1 cellular context compared by ENCODE assay signal in the genomic region with DNA sequence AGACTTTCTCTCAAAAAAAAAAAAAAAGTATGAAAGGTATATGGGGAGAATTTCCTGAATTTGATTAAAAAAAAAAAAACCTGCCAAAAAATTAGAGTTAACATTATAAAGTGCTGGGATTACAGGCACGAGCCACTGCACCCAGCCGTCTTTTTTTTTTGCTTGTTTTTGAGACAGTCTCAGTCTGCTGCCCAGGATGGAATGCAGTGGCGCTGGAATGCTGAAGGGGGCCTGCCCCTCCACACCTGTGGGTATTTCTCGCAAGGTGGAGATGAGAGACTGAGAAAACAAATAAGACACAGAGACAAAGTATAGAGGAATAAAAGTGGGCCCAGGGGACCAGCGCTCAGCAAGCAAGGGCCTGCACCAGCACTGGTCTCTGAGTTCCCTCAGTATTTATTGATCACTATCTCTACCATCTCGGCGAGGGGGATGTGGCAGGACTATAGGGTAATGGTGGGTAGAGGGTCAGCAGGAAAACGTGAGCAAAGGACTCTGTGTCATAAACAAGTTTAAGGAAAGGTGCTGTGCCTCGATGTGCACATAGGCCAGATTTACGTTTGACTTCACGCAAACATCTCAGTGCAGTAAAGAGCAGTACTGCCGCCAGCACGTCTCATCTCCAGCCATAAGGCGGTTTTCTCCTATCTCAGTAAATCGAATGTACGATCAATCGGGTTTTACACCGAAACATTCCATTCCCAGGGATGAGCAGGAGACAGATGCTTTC.
TF ChIP-seq lines count a peak whose summit lies in the region.

No MANE protein-coding gene starts in this region.

TF ChIP-seq in GM23338, 12 proteins besides CTCF, POLR2A, EP300 and RAD21 (continued from another document):
- TF ChIP-seq, protein P1, sequence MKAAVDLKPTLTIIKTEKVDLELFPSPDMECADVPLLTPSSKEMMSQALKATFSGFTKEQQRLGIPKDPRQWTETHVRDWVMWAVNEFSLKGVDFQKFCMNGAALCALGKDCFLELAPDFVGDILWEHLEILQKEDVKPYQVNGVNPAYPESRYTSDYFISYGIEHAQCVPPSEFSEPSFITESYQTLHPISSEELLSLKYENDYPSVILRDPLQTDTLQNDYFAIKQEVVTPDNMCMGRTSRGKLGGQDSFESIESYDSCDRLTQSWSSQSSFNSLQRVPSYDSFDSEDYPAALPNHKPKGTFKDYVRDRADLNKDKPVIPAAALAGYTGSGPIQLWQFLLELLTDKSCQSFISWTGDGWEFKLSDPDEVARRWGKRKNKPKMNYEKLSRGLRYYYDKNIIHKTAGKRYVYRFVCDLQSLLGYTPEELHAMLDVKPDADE (IDR thresholded peaks at IDR 0.05) = no peak
